Comparison of ENCODE assay signal across 4 cellular contexts in the genomic region with DNA sequence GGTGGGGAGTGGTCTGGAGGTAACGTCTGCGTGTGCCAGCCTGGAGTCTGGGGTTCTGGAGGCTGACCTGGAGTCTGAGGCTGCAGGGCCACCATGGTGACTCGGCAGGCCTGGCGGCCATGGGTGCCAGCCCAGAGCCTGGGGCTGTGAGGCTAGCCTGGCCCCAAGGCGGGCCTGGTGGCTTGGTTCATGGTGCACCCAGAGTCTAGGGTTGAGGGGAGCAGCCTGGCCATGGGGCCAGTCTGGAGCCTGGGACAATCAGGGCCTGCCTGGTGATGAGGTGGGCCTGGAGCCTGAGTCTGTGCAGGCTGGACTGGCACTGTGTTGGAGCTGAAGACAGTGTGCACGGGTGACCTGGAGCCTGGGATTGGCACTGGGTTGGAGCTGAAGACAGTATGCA.
"Had no signal": no experiment of that assay in that cellular context is flagged by ENCODE, and none has a peak within 500 bp of the region (broad histone marks: within the 10 kb centered on the region; RNA-seq: fewer than 3 reads in every experiment).

No MANE protein-coding gene starts in this region.

- H3K27ac Mint-ChIP-seq: GM23338, H9 had no signal

- DNase-seq: H9, HCEC 1CT, IMR-90 had no signal

- H3K4me3 ChIP-seq: GM23338 had no signal

- ATAC-seq: GM23338 had no signal

- H3K4me3 Mint-ChIP-seq: GM23338, H9 had no signal
